In genomic region chr15:21111861-21112260, GRCh38 we compare ENCODE assay signal across 7 cellular contexts.
DNase-seq lines count a peak whose midpoint lies in the region; ATAC-seq and TF ChIP-seq lines count a peak whose summit lies in the region.
"Not testable (repeated sequence)": the region's sequence is repeated elsewhere in the genome, so short reads cannot be mapped to it uniquely, and the experiment has no call there.

No MANE protein-coding gene starts in this region.

- not testable (repeated sequence) for H3K36me3 ChIP-seq in Karpas-422 (ENCODE audit: insufficient read depth, low read length); endodermal cell (ENCODE audit: control insufficient read depth, insufficient read depth, low read length)

- WGBS in endodermal cell (ENCODE audit: insufficient coverage in 1 of 2, insufficient read length in 1 of 2), 2 experiments, result 29 to 73% methylated on average over 1 to 2 of the region's 2 CpGs
- 65% methylated on average over 1 of the region's 2 CpGs for WGBS in right cardiac atrium

- not testable (repeated sequence) for H3K9me3 ChIP-seq in Karpas-422 (ENCODE audit: low read length); endodermal cell (ENCODE audit: control insufficient read depth, low read length); right cardiac atrium (ENCODE audit: control insufficient read depth, low read length)

- peak; percentile 26 for DNase-seq in Karpas-422
- peak; percentile 4 to 6 for DNase-seq in activated CD4-positive, alpha-beta T cell treated with anti-CD3 and anti-CD28 coated beads for 4 hours
- DNase-seq in activated naive CD4-positive, alpha-beta T cell treated with anti-CD3 and anti-CD28 coated beads, Interleukin-2, amount 50 U/mL, for 72 hours (ENCODE audit: low spot score in 2 of 2), result peak; percentile 2 to 72
- peak; percentile 43 for DNase-seq in endodermal cell
- peak; percentile 21 to 76 (median 72) for DNase-seq in right cardiac atrium
- DNase-seq in mucosa of gallbladder (ENCODE audit: low spot score), result peak; percentile 11
- peak; percentile 5 for DNase-seq in stimulated activated CD8-positive, alpha-beta memory T cell treated with anti-CD3 and anti-CD28 coated beads, Interleukin-12 subunit alpha, Interleukin-12 subunit beta, amount 100 ng/mL, for 4 hours (ENCODE audit: low read depth)

- not testable (repeated sequence) for H3K27me3 Mint-ChIP-seq in endodermal cell (ENCODE audit: insufficient read depth)

- not testable (repeated sequence) for ATAC-seq in activated naive CD4-positive, alpha-beta T cell treated with anti-CD3 and anti-CD28 coated beads, Interleukin-2, amount 50 U/mL, for 72 hours; right cardiac atrium

- not testable (repeated sequence) for H3K9ac ChIP-seq in Karpas-422 (ENCODE audit: low read length); endodermal cell (ENCODE audit: extremely low read depth, low read length, poor library complexity, severe bottlenecking)

- intact Hi-C loops in right cardiac atrium (cut with DNase I), result not testable (repeated sequence)

- H3K9me2 ChIP-seq in Karpas-422 (replicated peaks; ENCODE audit: insufficient read depth, low read length), result not testable (repeated sequence)

- H2AFZ ChIP-seq in Karpas-422 (ENCODE audit: low read length), result not testable (repeated sequence)

- H3K27ac ChIP-seq in Karpas-422 (ENCODE audit: low read length); endodermal cell (ENCODE audit: low read depth, low read length); right cardiac atrium (ENCODE audit: low read length): not testable (repeated sequence)

- H4K20me1 ChIP-seq in Karpas-422 (ENCODE audit: insufficient read depth, low read depth, low read length), result not testable (repeated sequence)

- not testable (repeated sequence) for H3K27me3 ChIP-seq in Karpas-422 (ENCODE audit: low read length); endodermal cell (ENCODE audit: control insufficient read depth, insufficient read depth, low read length, poor library complexity, severe bottlenecking); right cardiac atrium (ENCODE audit: control insufficient read depth, insufficient read depth)

- not testable (repeated sequence) for H3K79me2 ChIP-seq in Karpas-422 (ENCODE audit: low read length)

- not testable (repeated sequence) for H3K4me1 Mint-ChIP-seq in endodermal cell

- H3K4me2 ChIP-seq in Karpas-422 (ENCODE audit: low read depth, low read length, poor library complexity, severe bottlenecking), result not testable (repeated sequence)

- not testable (repeated sequence) for H3K4me3 Mint-ChIP-seq in endodermal cell

- not testable (repeated sequence) for H3K9me3 Mint-ChIP-seq in activated naive CD4-positive, alpha-beta T cell treated with anti-CD3 and anti-CD28 coated beads, Interleukin-2, amount 50 U/mL, for 72 hours; endodermal cell

- not testable (repeated sequence) for H3K4me3 ChIP-seq in Karpas-422 (ENCODE audit: low read length); endodermal cell (ENCODE audit: low read length); right cardiac atrium (ENCODE audit: low read length)

- not testable (repeated sequence) for TF ChIP-seq CTCF in endodermal cell (conservative IDR thresholded peaks at IDR 0.05)

- H3K36me3 Mint-ChIP-seq in activated naive CD4-positive, alpha-beta T cell treated with anti-CD3 and anti-CD28 coated beads, Interleukin-2, amount 50 U/mL, for 72 hours; endodermal cell (ENCODE audit: low read depth): not testable (repeated sequence)

- not testable (repeated sequence) for H3K27ac Mint-ChIP-seq in activated naive CD4-positive, alpha-beta T cell treated with anti-CD3 and anti-CD28 coated beads, Interleukin-2, amount 50 U/mL, for 72 hours; endodermal cell

- H3K4me1 ChIP-seq in Karpas-422 (ENCODE audit: low read length); endodermal cell (ENCODE audit: control insufficient read depth, insufficient read depth, low read length); right cardiac atrium (ENCODE audit: control insufficient read depth, insufficient read depth, low read length): not testable (repeated sequence)

Comparison
In these comparisons a context has a peak if more than half of its experiments do, and no peak if none do; other contexts are left out.
1. DNase-seq: peak in every context shown above with its lines; median percentile 72 in right cardiac atrium; 43 in endodermal cell; 37 in activated naive CD4-positive, alpha-beta T cell treated with anti-CD3 and anti-CD28 coated beads, Interleukin-2, amount 50 U/mL, for 72 hours; 26 in Karpas-422; 11 in mucosa of gallbladder; 5 in activated CD4-positive, alpha-beta T cell treated with anti-CD3 and anti-CD28 coated beads for 4 hours; 5 in stimulated activated CD8-positive, alpha-beta memory T cell treated with anti-CD3 and anti-CD28 coated beads, Interleukin-12 subunit alpha, Interleukin-12 subunit beta, amount 100 ng/mL, for 4 hours.